34 cellular contexts compared by ENCODE assay signal in the genomic region with DNA sequence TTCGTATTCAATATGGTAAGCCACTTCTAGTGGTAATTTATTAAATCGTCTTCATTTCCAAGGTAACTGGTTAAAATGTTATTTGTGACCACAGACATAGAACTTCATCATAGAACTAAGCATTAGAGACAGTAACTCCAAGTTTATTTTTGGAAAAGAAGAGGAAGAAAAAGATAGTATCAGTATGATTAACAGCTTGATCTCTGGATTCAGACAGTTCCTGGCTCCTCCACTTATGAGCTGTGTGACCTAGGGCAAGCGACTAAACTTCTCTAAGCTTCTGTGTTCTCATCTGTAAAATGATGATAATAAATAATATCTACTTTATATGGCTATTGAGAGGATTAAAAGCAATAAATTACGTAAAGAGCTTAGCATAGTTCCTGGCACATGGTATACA.
"Had no signal": no experiment of that assay in that cellular context is flagged by ENCODE, and none has a peak within 500 bp of the region (broad histone marks: within the 10 kb centered on the region; RNA-seq: fewer than 3 reads in every experiment).

No MANE protein-coding gene starts in this region.

- H3K4me3 ChIP-seq: adrenal gland, body of pancreas, breast epithelium had no signal

- H3K27me3 ChIP-seq: adrenal gland, body of pancreas, brain microvascular endothelial cell, breast epithelium had no signal

- H3K9me3 ChIP-seq: adrenal gland, body of pancreas, breast epithelium had no signal

- H3K4me1 ChIP-seq: adrenal gland, body of pancreas, breast epithelium had no signal

- FAIRE-seq: astrocyte, colon, TTC549 had no signal

- H3K27ac ChIP-seq: adrenal gland, body of pancreas, brain microvascular endothelial cell, breast epithelium, VCaP had no signal

- ATAC-seq: activated CD8-positive, alpha-beta T cell treated with anti-CD3 and anti-CD28 coated beads for 36 hours; activated naive CD4-positive, alpha-beta T cell treated with anti-CD3 and anti-CD28 coated beads, Interleukin-2, amount 50 U/mL, for 72 hours; activated T-cell treated with anti-CD3 and anti-CD28 coated beads, Interleukin-2, amount 50 U/mL, for 4 hours; activated T-cell treated with anti-CD3 and anti-CD28 coated beads, Interleukin-2, amount 50 U/mL, for 72 hours; activated T-helper 17 cell treated with anti-CD3 and anti-CD28 coated beads, Interleukin-2, amount 50 U/mL, for 72 hours; body of pancreas had no signal

- H3K36me3 ChIP-seq: adrenal gland, brain microvascular endothelial cell, breast epithelium had no signal

- DNase-seq: activated B cell treated with CpG ODN at 0.5 μM for 24 hours; activated CD4-positive, alpha-beta memory T cell treated with anti-CD3 and anti-CD28 coated beads for 36 hours; activated CD4-positive, alpha-beta T cell treated with anti-CD3 and anti-CD28 coated beads for 4 hours; activated CD4-positive, alpha-beta T cell treated with anti-CD3 and anti-CD28 coated beads, Interleukin-2, amount 10 ng/mL, durations not matched to agents 24 days and 14 days; activated CD4-positive, alpha-beta T cell treated with anti-CD3 and anti-CD28 coated beads, Interleukin-2, amount 50 U/mL, for 1 hour; activated CD4-positive, alpha-beta T cell treated with anti-CD3 and anti-CD28 coated beads, Interleukin-2, amount 50 U/mL, for 4 hours; activated CD4-positive, CD25-positive, alpha-beta regulatory T cell treated with anti-CD3 and anti-CD28 coated beads, Interleukin-2, amount 50 U/mL, for 72 hours; activated CD8-positive, alpha-beta memory T cell treated with anti-CD3 and anti-CD28 coated beads, Interleukin-2, amount 50 U/mL, for 4 hours; activated CD8-positive, alpha-beta T cell treated with anti-CD3 and anti-CD28 coated beads for 36 hours; activated effector memory CD4-positive, alpha-beta T cell treated with anti-CD3 and anti-CD28 coated beads, Interleukin-2, amount 50 U/mL, for 16 hours; activated gamma-delta T cell treated with Interleukin-2 at 50 U/mL for 16 hours; activated naive CD4-positive, alpha-beta T cell; activated naive CD4-positive, alpha-beta T cell treated with anti-CD3 and anti-CD28 coated beads for 36 hours; activated naive CD4-positive, alpha-beta T cell treated with anti-CD3 and anti-CD28 coated beads, Interleukin-2, amount 50 U/mL, for 16 hours; activated naive CD8-positive, alpha-beta T cell treated with anti-CD3 and anti-CD28 coated beads for 36 hours; activated T-cell treated with anti-CD3 and anti-CD28 coated beads for 4 hours; activated T-cell treated with anti-CD3 and anti-CD28 coated beads, Interleukin-2, amount 50 U/mL, for 1 hour; activated T-cell treated with anti-CD3 and anti-CD28 coated beads, Interleukin-2, amount 50 U/mL, for 4 hours; activated T-cell treated with anti-CD3 and anti-CD28 coated beads, Interleukin-2, amount 50 U/mL, for 72 hours; adrenal gland; amniotic stem cell; aorta; body of pancreas; brain microvascular endothelial cell; central memory CD4-positive, alpha-beta T cell; T-helper 2 cell; T-helper 9 cell had no signal
